In genomic region chr3:113536627-113537101, GRCh38 we compare ENCODE assay signal across 12 cellular contexts. TPM values are rescaled to one million over a fixed set of nuclear protein-coding genes. Genes with fewer than 3 reads are reported as not detected.
A peak's percentile ranks its signal among the peaks of the same experiment; 100 is the strongest.
DNase-seq lines count a peak whose midpoint lies in the region; ATAC-seq and TF ChIP-seq lines count a peak whose summit lies in the region.
"Had no signal": no experiment of that assay in that cellular context is flagged by ENCODE, and none has a peak within 500 bp of the region (broad histone marks: within the 10 kb centered on the region; RNA-seq: fewer than 3 reads in every experiment).

No MANE protein-coding gene starts in this region.

- TF ChIP-seq CTCF in Calu3 (IDR thresholded peaks at IDR 0.05; ENCODE audit: unreplicated experiment): no peak
- no peak for TF ChIP-seq CTCF in breast epithelium (IDR thresholded peaks at IDR 0.05)
- TF ChIP-seq CTCF in GM20000 (IDR thresholded peaks at IDR 0.05; ENCODE audit: extremely low read depth, missing control alignments): no peak

- H3K27me3 Mint-ChIP-seq in Calu3 (ENCODE audit: unreplicated experiment) (peaks cover 29% of the 10 kb centered on the region), naive B cell (no peaks in the 10 kb centered on the region)
- no peaks in the 10 kb centered on the region for H3K27me3 Mint-ChIP-seq in T-helper 2 cell treated with Interferon-gamma antibody and Interleukin-4, amounts not matched to agents 5 μg/mL and 100 μg/mL, for 36 hours (ENCODE audit: low read depth)

- no TSS peak for BruUV-seq in Calu3 (replicated peaks; lab: Mats Ljungman, UMichigan)

- no peaks in the 10 kb centered on the region for H3K4me1 ChIP-seq in breast epithelium
- H3K4me1 ChIP-seq: parathyroid adenoma had no signal

- peaks cover 0 to 8% of the 10 kb centered on the region in 2 donors for H3K27me3 ChIP-seq in breast epithelium

- CTCF ChIA-PET in Calu3 (lab: Charles Lee): interaction anchor here (1.5 to 1.6 kb wide), 3 partner anchors 21 to 41 kb away, joined by 6 read pairs; partner anchors contain the start of gene SPICE1

- intact Hi-C loops in Calu3 (cut with micrococcal nuclease; ENCODE audit: unreplicated experiment) (no loop called here), breast epithelium (cut with DNase I; ENCODE audit: low total_unique reads) (no loop called here)

- ATAC-seq in naive B cell (ENCODE audit: low read depth in 2 of 2): no peak

- no peaks in the 10 kb centered on the region for H3K36me3 ChIP-seq in breast epithelium
- H3K36me3 ChIP-seq: cardiac muscle cell had no signal

- TF ChIP-seq POLR2A in breast epithelium (IDR thresholded peaks at IDR 0.05): no peak

- H3K9me3 ChIP-seq in breast epithelium: no peaks in the 10 kb centered on the region

- H3K4me3 Mint-ChIP-seq in Calu3 (ENCODE audit: low read depth, unreplicated experiment) (no peak overlapping the region), naive B cell (peak overlapping the region in 3 of 8 donors; percentile 38 to 78 (median 40))
- H3K4me3 Mint-ChIP-seq in T-helper 2 cell treated with Interferon-gamma antibody and Interleukin-4, amounts not matched to agents 5 μg/mL and 100 μg/mL, for 36 hours: no peak overlapping the region
- H3K4me3 Mint-ChIP-seq: T-helper 1 cell treated with Interleukin-12 subunit alpha and Interleukin-12 subunit beta and Interleukin-4 antibody, amounts not matched to agents 30 μg/mL and 1 μg/mL, for 36 hours had no signal

- DNase-seq in Calu3: peak; percentile 43
- DNase-seq in KBM-7: peak; percentile 54
- DNase-seq in breast epithelium (ENCODE audit: low spot score in 2 of 2): no peak
- DNase-seq in naive B cell: no peak
- DNase-seq in GM20000 (ENCODE audit: low spot score): no peak
- no peak for DNase-seq in stimulated activated CD4-positive, alpha-beta T cell treated with anti-CD3 and anti-CD28 coated beads, Interleukin-15, amount 100 ng/mL, for 24 hours
- DNase-seq in T-helper 2 cell treated with Interferon-gamma antibody and Interleukin-4, amounts not matched to agents 5 μg/mL and 100 μg/mL, for 36 hours (ENCODE audit: low spot score): no peak
- DNase-seq in activated CD4-positive, alpha-beta T cell treated with anti-CD3 and anti-CD28 coated beads for 48 hours: no peak
- DNase-seq: NCI-H526 treated with DMSO at 0.1 percent for 48 hours had no signal

- H3K36me3 Mint-ChIP-seq in Calu3 (ENCODE audit: insufficient read depth, unreplicated experiment): peaks cover 15% of the 10 kb centered on the region
- peaks cover 0 to 19% of the 10 kb centered on the region in 2 donors for H3K36me3 Mint-ChIP-seq in naive B cell
- H3K36me3 Mint-ChIP-seq in T-helper 2 cell treated with Interferon-gamma antibody and Interleukin-4, amounts not matched to agents 5 μg/mL and 100 μg/mL, for 36 hours (ENCODE audit: low read depth): peaks cover 21% of the 10 kb centered on the region

- in situ Hi-C loops in KBM-7 (cut with MboI; ENCODE audit: low pct_unique_long_range_greater_than_20kb, low sequenced_read_pairs): no loop called here

- H3K9me3 Mint-ChIP-seq in Calu3 (ENCODE audit: low read depth, unreplicated experiment) (no peaks in the 10 kb centered on the region), naive B cell (peaks cover 0 to 5% (median 0%) of the 10 kb centered on the region in 7 donors)
- peaks cover 4% of the 10 kb centered on the region for H3K9me3 Mint-ChIP-seq in T-helper 2 cell treated with Interferon-gamma antibody and Interleukin-4, amounts not matched to agents 5 μg/mL and 100 μg/mL, for 36 hours

- no peak overlapping the region for H3K4me3 ChIP-seq in breast epithelium
- H3K4me3 ChIP-seq: cardiac muscle cell had no signal

- H3K27ac Mint-ChIP-seq in Calu3 (ENCODE audit: unreplicated experiment) (no peak overlapping the region), naive B cell (peak overlapping the region in 4 of 6 donors; percentile 16 to 75 (median 54))
- no peak overlapping the region for H3K27ac Mint-ChIP-seq in T-helper 2 cell treated with Interferon-gamma antibody and Interleukin-4, amounts not matched to agents 5 μg/mL and 100 μg/mL, for 36 hours
- H3K27ac Mint-ChIP-seq: T-helper 1 cell treated with Interleukin-12 subunit alpha and Interleukin-12 subunit beta and Interleukin-4 antibody, amounts not matched to agents 30 μg/mL and 1 μg/mL, for 36 hours had no signal

- H3K4me1 Mint-ChIP-seq in Calu3 (ENCODE audit: low read depth, unreplicated experiment): peaks cover 25% of the 10 kb centered on the region
- H3K4me1 Mint-ChIP-seq in naive B cell: peaks cover 37 to 57% (median 53%) of the 10 kb centered on the region in 3 donors
- H3K4me1 Mint-ChIP-seq in T-helper 2 cell treated with Interferon-gamma antibody and Interleukin-4, amounts not matched to agents 5 μg/mL and 100 μg/mL, for 36 hours (ENCODE audit: low read depth): peaks cover 38% of the 10 kb centered on the region

- H3K27ac ChIP-seq in breast epithelium: peak overlapping the region; percentile 58 to 79
- H3K27ac ChIP-seq: cardiac muscle cell, parathyroid adenoma had no signal

RNA-seq across cellular contexts. Expression of gene SIDT1, which starts 4.3 kb away (rescaled TPM):
- total RNA-seq in Calu3 (2022) (0.87 and 1.5 TPM in 2 replicates), breast epithelium (10 to 100 TPM in 2 of 3 donors, 1 to 10 TPM in 1; 3.8 to 95.0 (median 52.8) TPM)
- 100 to 1,000 TPM in 1 of 6 donors, 10 to 100 TPM in 5; 34.9 to 116 (median 54.8) TPM for polyA plus RNA-seq in naive B cell (ENCODE audit: low read depth in 6 of 6)
- total RNA-seq: cardiac muscle cell had no signal

RNA-seq across cellular contexts. Expression of gene SPICE1, which starts 21.7 kb away (rescaled TPM):
- 20.0 and 21.9 TPM in 2 replicates for total RNA-seq in Calu3 (2022)
- 10 to 100 TPM in 2 of 3 donors, 1 to 10 TPM in 1; 9.8 to 44.8 (median 40.6) TPM for total RNA-seq in breast epithelium
- 1 to 10 TPM; 3.3 to 7.4 (median 6.1) TPM for polyA plus RNA-seq in naive B cell (ENCODE audit: low read depth in 6 of 6)

Comparison
In these comparisons a context has a peak if more than half of its experiments do, and no peak if none do; other contexts are left out.
1. DNase-seq: peak in Calu3 (single experiment) and KBM-7 (single experiment); none in breast epithelium (0 of 2), naive B cell (single experiment), GM20000 (single experiment), stimulated activated CD4-positive, alpha-beta T cell treated with anti-CD3 and anti-CD28 coated beads, Interleukin-15, amount 100 ng/mL, for 24 hours (single experiment), T-helper 2 cell treated with Interferon-gamma antibody and Interleukin-4, amounts not matched to agents 5 μg/mL and 100 μg/mL, for 36 hours (single experiment) and activated CD4-positive, alpha-beta T cell treated with anti-CD3 and anti-CD28 coated beads for 48 hours (single experiment).
2. H3K27ac Mint-ChIP-seq: peak in naive B cell (4 of 6); none in Calu3 (single experiment) and T-helper 2 cell treated with Interferon-gamma antibody and Interleukin-4, amounts not matched to agents 5 μg/mL and 100 μg/mL, for 36 hours (single experiment).